28 cellular contexts compared by ENCODE assay signal in the genomic region with DNA sequence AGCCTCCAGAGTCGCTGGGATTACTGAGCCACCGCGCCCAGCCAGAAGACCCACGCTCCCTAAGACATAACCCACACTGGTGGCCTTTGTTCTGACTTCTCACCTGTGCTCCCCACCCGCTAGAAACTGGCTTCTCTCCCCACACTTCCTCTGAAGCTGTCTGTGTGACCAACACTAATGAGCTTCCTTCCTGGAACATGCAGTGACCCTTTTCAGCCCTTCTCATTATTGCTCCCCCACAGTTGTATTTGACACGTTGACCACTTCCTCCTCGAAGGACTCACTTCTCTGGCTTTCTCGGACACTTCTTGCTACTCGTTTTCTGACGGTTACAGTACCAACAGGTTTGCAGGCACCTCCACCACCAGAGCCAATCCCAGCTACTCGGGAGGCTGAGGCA. TPM values are rescaled to one million over a fixed set of nuclear protein-coding genes. Genes with fewer than 3 reads are reported as not detected.
A peak's percentile ranks its signal among the peaks of the same experiment; 100 is the strongest.
DNase-seq lines count a peak whose midpoint lies in the region; ATAC-seq, FAIRE-seq and TF ChIP-seq lines count a peak whose summit lies in the region.
"Had no signal": no experiment of that assay in that cellular context is flagged by ENCODE, and none has a peak within 500 bp of the region (broad histone marks: within the 10 kb centered on the region; RNA-seq: fewer than 3 reads in every experiment).

No MANE protein-coding gene starts in this region.

- intact Hi-C loops in right lobe of liver (cut with DNase I) (no loop called here), HepG2 (cut with micrococcal nuclease; ENCODE audit: unreplicated experiment) (no loop called here), upper lobe of right lung (cut with DNase I) (no loop called here), Caco-2 (cut with micrococcal nuclease; ENCODE audit: unreplicated experiment) (no loop called here)
- intact Hi-C loops in activated CD4-positive, alpha-beta T cell treated with anti-CD3 and anti-CD28 coated beads for 36 hours (cut with DNase I, micrococcal nuclease), result loop anchor here in 1 of 2 experiments (5.0 kb wide), 1 partner anchor 435 kb away; no protein-coding TSS in a partner anchor

- no TSS peak for BruUV-seq in HepG2 (replicated peaks; lab: Mats Ljungman, UMichigan)
- no TSS peak for BruUV-seq in Caco-2 (replicated peaks; lab: Mats Ljungman, UMichigan)

- WGBS in right lobe of liver (ENCODE audit: insufficient coverage, low coverage, low lambda C conversion rate, missing lambda C conversion rate), result 29% methylated on average over 8 of the region's 11 CpGs
- WGBS in HepG2 (ENCODE audit: low lambda C conversion rate), result 32% methylated on average over 11 of the region's 11 CpGs

- no peak for TF ChIP-seq RAD21 in HepG2 (CRISPR knock-in tag; IDR thresholded peaks at IDR 0.05)

- CTCF ChIA-PET in HepG2 (lab: Yijun Ruan, JAX; ENCODE audit: low intra/inter-chr PET ratio, low total read pairs), result no interaction called here
- CTCF ChIA-PET in Caco-2 (lab: Charles Lee), result interaction anchor here (1.4 kb wide), 1 partner anchor 35 kb away, joined by 6 read pairs; no protein-coding TSS in a partner anchor
- CTCF ChIA-PET in activated CD4-positive, alpha-beta T cell treated with anti-CD3 and anti-CD28 coated beads for 36 hours (lab: Charles Lee), result interaction anchor here (1.1 kb wide), 1 partner anchor 36 kb away, joined by 3 read pairs; no protein-coding TSS in a partner anchor

- H3K4me3 Mint-ChIP-seq in Caco-2 (ENCODE audit: unreplicated experiment), result no peak overlapping the region
- H3K4me3 Mint-ChIP-seq in activated CD4-positive, alpha-beta T cell treated with anti-CD3 and anti-CD28 coated beads for 36 hours, result no peak overlapping the region
- H3K4me3 Mint-ChIP-seq: CD4-positive, alpha-beta T cell; HFFc6; stimulated activated naive CD8-positive, alpha-beta T cell treated with anti-CD3 and anti-CD28 coated beads, Interleukin-15, amount 100 ng/mL, for 72 hours had no signal

- no peaks in the 10 kb centered on the region for H3K4me1 Mint-ChIP-seq in Caco-2 (ENCODE audit: low read depth, unreplicated experiment)
- H3K4me1 Mint-ChIP-seq in activated CD4-positive, alpha-beta T cell treated with anti-CD3 and anti-CD28 coated beads for 36 hours, result no peaks in the 10 kb centered on the region
- H3K4me1 Mint-ChIP-seq: stimulated activated naive CD8-positive, alpha-beta T cell treated with anti-CD3 and anti-CD28 coated beads, Interleukin-15, amount 100 ng/mL, for 72 hours had no signal

- H3K36me3 ChIP-seq in right lobe of liver (no peaks in the 10 kb centered on the region), HepG2 (replicated peaks in 1 of 2; ENCODE audit: control insufficient read depth in 1 of 2, insufficient read depth in 2 of 2, low read length in 2 of 2) (no peaks in the 10 kb centered on the region), upper lobe of right lung (no peaks in the 10 kb centered on the region), Caco-2 (ENCODE audit: control insufficient read depth, insufficient read depth, low read length) (no peaks in the 10 kb centered on the region)
- H3K36me3 ChIP-seq: cardiac muscle cell, upper lobe of left lung had no signal

- in situ Hi-C loops in HepG2 (cut with HindIII; ENCODE audit: extremely low pct_ligation_motif_present, low pct_unique_long_range_greater_than_20kb), result no loop called here

- no peaks in the 10 kb centered on the region for H3K27me3 Mint-ChIP-seq in Caco-2 (ENCODE audit: insufficient read depth, unreplicated experiment)
- peaks cover 15% of the 10 kb centered on the region for H3K27me3 Mint-ChIP-seq in activated CD4-positive, alpha-beta T cell treated with anti-CD3 and anti-CD28 coated beads for 36 hours

- no peaks in the 10 kb centered on the region for H3K9me3 Mint-ChIP-seq in Caco-2 (ENCODE audit: unreplicated experiment)
- no peaks in the 10 kb centered on the region for H3K9me3 Mint-ChIP-seq in activated CD4-positive, alpha-beta T cell treated with anti-CD3 and anti-CD28 coated beads for 36 hours (ENCODE audit: low read depth)
- H3K9me3 Mint-ChIP-seq: activated T-helper 2 cell treated with anti-CD3 and anti-CD28 coated beads, Interferon-gamma antibody, Interleukin-2, Interleukin-4, amounts not matched to agents 10 μg/mL and 5 μg/mL and 100 μg/mL, durations not matched to agents 14 hours and 24 hours and 36 hours; CD4-positive, alpha-beta T cell; stimulated activated naive CD8-positive, alpha-beta T cell treated with anti-CD3 and anti-CD28 coated beads, Interleukin-15, amount 100 ng/mL, for 72 hours had no signal

- TF ChIP-seq CTCF in right lobe of liver (IDR thresholded peaks at IDR 0.05) (no peak), HepG2 (CRISPR knock-in tag; IDR thresholded peaks at IDR 0.05) (no peak), upper lobe of right lung (IDR thresholded peaks at IDR 0.05) (no peak), Caco-2 (IDR thresholded peaks at IDR 0.05; ENCODE audit: insufficient read depth in 1 of 2, low read depth in 1 of 2, low read length in 1 of 2, severe bottlenecking in 1 of 2, unreplicated experiment in 1 of 2) (no peak)

- H3K27ac ChIP-seq in right lobe of liver (no peak overlapping the region), HepG2 (ENCODE audit: extremely low read length, insufficient read depth, low read length) (no peak overlapping the region), upper lobe of right lung (no peak overlapping the region)
- H3K27ac ChIP-seq: cardiac muscle cell, upper lobe of left lung had no signal

- no peaks in the 10 kb centered on the region for H3K36me3 Mint-ChIP-seq in Caco-2 (ENCODE audit: insufficient read depth, unreplicated experiment)
- H3K36me3 Mint-ChIP-seq in activated CD4-positive, alpha-beta T cell treated with anti-CD3 and anti-CD28 coated beads for 36 hours (ENCODE audit: low read depth), result no peaks in the 10 kb centered on the region

- H3K9me3 ChIP-seq in right lobe of liver (no peaks in the 10 kb centered on the region), HepG2 (ENCODE audit: low read length) (no peaks in the 10 kb centered on the region), upper lobe of right lung (no peaks in the 10 kb centered on the region), Caco-2 (no peaks in the 10 kb centered on the region)
- H3K9me3 ChIP-seq: upper lobe of left lung had no signal

- TF ChIP-seq POLR2A in right lobe of liver (IDR thresholded peaks at IDR 0.05) (no peak), HepG2 (IDR thresholded peaks at IDR 0.05; ENCODE audit: insufficient read depth in 1 of 2, low read depth in 2 of 2, low read length in 2 of 2) (no peak)

- peak in 1 of 3 donors; percentile 30 for DNase-seq in right lobe of liver
- DNase-seq in HepG2 (ENCODE audit: low spot score), result no peak
- DNase-seq in NOMO-1 treated with dmso at 0.1 percent for 144 hours (lab: John Stamatoyannopoulos, UW; ENCODE audit: unreplicated experiment), result peak; percentile 40
- peak; percentile 7 for DNase-seq in globus pallidus (ENCODE audit: low spot score)
- DNase-seq in upper lobe of right lung, result no peak
- no peak for DNase-seq in Caco-2
- DNase-seq in amniotic stem cell (lab: John Stamatoyannopoulos, UW), result no peak
- no peak for DNase-seq in activated CD4-positive, alpha-beta T cell treated with anti-CD3 and anti-CD28 coated beads for 36 hours
- DNase-seq: activated CD4-positive, CD25-positive, alpha-beta regulatory T cell treated with anti-CD3 and anti-CD28 coated beads, Interleukin-2, amount 50 U/mL, for 72 hours; CD4-positive, alpha-beta T cell; DMS79 treated with DMSO at 0.1 percent for 48 hours; effector memory CD4-positive, alpha-beta T cell; glutamatergic neuron; HFFc6; left ventricle myocardium superior; NCI-H1930; SHP77; stimulated activated naive CD8-positive, alpha-beta T cell treated with anti-CD3 and anti-CD28 coated beads, Interleukin-15, amount 100 ng/mL, for 72 hours; upper lobe of left lung had no signal

- H2AFZ ChIP-seq in HepG2 (ENCODE audit: low read length), result no peak overlapping the region

- no peak overlapping the region for H3K27ac Mint-ChIP-seq in Caco-2 (ENCODE audit: unreplicated experiment)
- H3K27ac Mint-ChIP-seq in activated CD4-positive, alpha-beta T cell treated with anti-CD3 and anti-CD28 coated beads for 36 hours, result no peak overlapping the region
- H3K27ac Mint-ChIP-seq: activated T-helper 2 cell treated with anti-CD3 and anti-CD28 coated beads, Interferon-gamma antibody, Interleukin-2, Interleukin-4, amounts not matched to agents 10 μg/mL and 5 μg/mL and 100 μg/mL, durations not matched to agents 14 hours and 24 hours and 36 hours; CD4-positive, alpha-beta T cell; HFFc6 had no signal

- no peak overlapping the region for H3K9ac ChIP-seq in HepG2 (ENCODE audit: insufficient read depth, low read depth, low read length)

- TF ChIP-seq EP300 in HepG2 (IDR thresholded peaks at IDR 0.05; ENCODE audit: low read depth in 2 of 2, low read length in 2 of 2) (no peak), HepG2 (CRISPR knock-in tag; IDR thresholded peaks at IDR 0.05; ENCODE audit: borderline replicate concordance) (no peak)

- no peak overlapping the region for H3K4me2 ChIP-seq in HepG2 (ENCODE audit: low read depth, low read length)

- H3K4me1 ChIP-seq in right lobe of liver (no peaks in the 10 kb centered on the region), HepG2 (ENCODE audit: insufficient read depth, low read length) (no peaks in the 10 kb centered on the region), upper lobe of right lung (no peaks in the 10 kb centered on the region), Caco-2 (no peaks in the 10 kb centered on the region)
- H3K4me1 ChIP-seq: upper lobe of left lung had no signal

- H4K20me1 ChIP-seq in HepG2 (ENCODE audit: insufficient read depth, low read length), result no peaks in the 10 kb centered on the region

- no peaks in the 10 kb centered on the region for H3K79me2 ChIP-seq in HepG2 (ENCODE audit: insufficient read depth, low read length)

- FAIRE-seq in HepG2 (lab: Jason Lieb, UNC), result no peak

- POLR2A ChIA-PET in HepG2 (lab: Yijun Ruan, JAX), result no interaction called here
- POLR2A ChIA-PET in Caco-2 (lab: Charles Lee), result no interaction called here
- POLR2A ChIA-PET in activated CD4-positive, alpha-beta T cell treated with anti-CD3 and anti-CD28 coated beads for 36 hours (lab: Charles Lee), result no interaction called here

- no peak overlapping the region for H3K4me3 ChIP-seq in right lobe of liver
- H3K4me3 ChIP-seq in HepG2 (replicated peaks in 1 of 3; ENCODE audit: insufficient read depth in 1 of 3, low read depth in 2 of 3, low read length in 3 of 3), result no peak overlapping the region
- no peak overlapping the region for H3K4me3 ChIP-seq in upper lobe of right lung
- H3K4me3 ChIP-seq in Caco-2 (ENCODE audit: low read depth, low read length), result no peak overlapping the region
- H3K4me3 ChIP-seq: cardiac muscle cell, upper lobe of left lung had no signal

- H3K27me3 ChIP-seq in right lobe of liver (no peaks in the 10 kb centered on the region), HepG2 (ENCODE audit: control insufficient read depth in 1 of 2, insufficient read depth in 2 of 2, low read length in 2 of 2) (peaks cover 0 to 5% of the 10 kb centered on the region in 2 experiments; a peak in 2 of 5 replicates), upper lobe of right lung (no peaks in the 10 kb centered on the region), Caco-2 (replicated peaks; ENCODE audit: control insufficient read depth, insufficient read depth, low read length) (no peaks in the 10 kb centered on the region)
- H3K27me3 ChIP-seq: cardiac muscle cell, upper lobe of left lung had no signal

- ATAC-seq in right lobe of liver (peak; percentile 17 to 59 (median 37)), HepG2 (no peak), upper lobe of right lung (peak; percentile 84)
- no peak for ATAC-seq in activated CD4-positive, alpha-beta T cell treated with anti-CD3 and anti-CD28 coated beads for 36 hours
- ATAC-seq: left ventricle myocardium superior; sciatic nerve; stimulated activated naive CD8-positive, alpha-beta T cell treated with anti-CD3 and anti-CD28 coated beads, Interleukin-15, amount 100 ng/mL, for 72 hours had no signal

RNA-seq across cellular contexts. Expression of a gene that starts 10.9 kb away (rescaled TPM):
- total RNA-seq in right lobe of liver (under 1 TPM in 3 of 6 experiments, not detected in 3; 0.22 to 0.93 (median 0.58) TPM), HepG2 (2016; rRNA removed; fragmentation: Illumina TruSeq; extraction: Trizol) (not detected in 2 replicates), upper lobe of right lung (1.5 TPM), Caco-2 (2022) (0.91 and 1.1 TPM in 2 replicates)
- not detected in 2 replicates for total RNA-seq in HepG2 (2016; cell fraction: cytosol; rRNA removed; fragmentation: Illumina TruSeq; extraction: Trizol; ENCODE audit: low read depth)
- total RNA-seq in HepG2 (2016; cell fraction: insoluble cytoplasmic fraction; rRNA removed; fragmentation: Illumina TruSeq; extraction: Trizol), result not detected in 2 replicates
- total RNA-seq in HepG2 (2016; cell fraction: membrane; rRNA removed; fragmentation: Illumina TruSeq; extraction: Trizol), result not detected in 2 replicates
- not detected in 2 replicates for total RNA-seq in HepG2 (2016; cell fraction: nucleus; rRNA removed; fragmentation: Illumina TruSeq; extraction: Trizol)
- polyA plus RNA-seq in HepG2 (2011; rRNA removed), result not detected in 2 replicates
- not detected in 2 replicates for polyA plus RNA-seq in HepG2 (2011; cell fraction: cytosol; rRNA removed)
- polyA plus RNA-seq in HepG2 (2011; cell fraction: nucleus; rRNA removed), result not detected in 2 replicates
- polyA plus RNA-seq in HepG2 (2012), result not detected in 2 replicates
- not detected in 2 replicates for polyA plus RNA-seq in HepG2 (2016; cell fraction: cytosol; fragmentation: Illumina TruSeq; extraction: Trizol; ENCODE audit: low read depth)
- not detected in 2 replicates for polyA plus RNA-seq in HepG2 (2016; cell fraction: insoluble cytoplasmic fraction; fragmentation: Illumina TruSeq; extraction: Trizol; ENCODE audit: low read depth)
- polyA plus RNA-seq in HepG2 (2016; cell fraction: membrane; fragmentation: Illumina TruSeq; extraction: Trizol; ENCODE audit: low read depth), result not detected in 2 replicates
- polyA plus RNA-seq in HepG2 (2016; cell fraction: nucleus; fragmentation: Illumina TruSeq; extraction: Trizol; ENCODE audit: insufficient read depth, low read depth), result not detected in 2 replicates
- not detected in 2 replicates for polyA minus RNA-seq in HepG2 (2011; rRNA and poly(A)+ RNA removed; ENCODE audit: low replicate concordance)
- not detected in 2 replicates for polyA minus RNA-seq in HepG2 (2011; cell fraction: cytosol; rRNA and poly(A)+ RNA removed)
- not detected in 2 replicates for polyA minus RNA-seq in HepG2 (2011; cell fraction: nucleus; rRNA and poly(A)+ RNA removed)
- total RNA-seq in activated CD4-positive, alpha-beta T cell treated with anti-CD3 and anti-CD28 coated beads for 36 hours, result not detected
- total RNA-seq: A673; activated T-helper 2 cell treated with anti-CD3 and anti-CD28 coated beads, Interferon-gamma antibody, Interleukin-2, Interleukin-4, amounts not matched to agents 10 μg/mL and 5 μg/mL and 100 μg/mL, durations not matched to agents 14 hours and 24 hours and 36 hours; cardiac muscle cell; CD4-positive, alpha-beta T cell; HFFc6; MCF 10A; NCI-H460; osteocyte; T-helper 1 cell treated with Interleukin-12 subunit alpha and Interleukin-12 subunit beta and Interleukin-4 antibody, amounts not matched to agents 30 ng/mL and 1 ng/mL, for 36 hours had no signal
- polyA plus RNA-seq: cardiac muscle cell had no signal

RNA-seq across cellular contexts. Expression of a gene that starts 30.5 kb away (rescaled TPM):
- total RNA-seq in right lobe of liver (not detected), HepG2 (2016; rRNA removed; fragmentation: Illumina TruSeq; extraction: Trizol) (not detected in 2 replicates), upper lobe of right lung (not detected), Caco-2 (2022) (0.43 and 0.49 TPM in 2 replicates)
- not detected in 2 replicates for total RNA-seq in HepG2 (2016; cell fraction: cytosol; rRNA removed; fragmentation: Illumina TruSeq; extraction: Trizol; ENCODE audit: low read depth)
- not detected in 2 replicates for total RNA-seq in HepG2 (2016; cell fraction: insoluble cytoplasmic fraction; rRNA removed; fragmentation: Illumina TruSeq; extraction: Trizol)
- total RNA-seq in HepG2 (2016; cell fraction: membrane; rRNA removed; fragmentation: Illumina TruSeq; extraction: Trizol), result not detected in 2 replicates
- total RNA-seq in HepG2 (2016; cell fraction: nucleus; rRNA removed; fragmentation: Illumina TruSeq; extraction: Trizol), result not detected in 2 replicates
- not detected in 2 replicates for polyA plus RNA-seq in HepG2 (2011; rRNA removed)
- polyA plus RNA-seq in HepG2 (2011; cell fraction: cytosol; rRNA removed), result not detected in 2 replicates
- not detected in 2 replicates for polyA plus RNA-seq in HepG2 (2011; cell fraction: nucleus; rRNA removed)
- not detected in 2 replicates for polyA plus RNA-seq in HepG2 (2012)
- polyA plus RNA-seq in HepG2 (2016; cell fraction: cytosol; fragmentation: Illumina TruSeq; extraction: Trizol; ENCODE audit: low read depth), result not detected in 2 replicates
- not detected in 2 replicates for polyA plus RNA-seq in HepG2 (2016; cell fraction: insoluble cytoplasmic fraction; fragmentation: Illumina TruSeq; extraction: Trizol; ENCODE audit: low read depth)
- not detected in 2 replicates for polyA plus RNA-seq in HepG2 (2016; cell fraction: membrane; fragmentation: Illumina TruSeq; extraction: Trizol; ENCODE audit: low read depth)
- not detected in 2 replicates for polyA plus RNA-seq in HepG2 (2016; cell fraction: nucleus; fragmentation: Illumina TruSeq; extraction: Trizol; ENCODE audit: insufficient read depth, low read depth)
- 0.09 TPM in 1 of 2 replicates, not detected in the other for polyA minus RNA-seq in HepG2 (2011; rRNA and poly(A)+ RNA removed; ENCODE audit: low replicate concordance)
- not detected in 2 replicates for polyA minus RNA-seq in HepG2 (2011; cell fraction: cytosol; rRNA and poly(A)+ RNA removed)
- not detected in 2 replicates for polyA minus RNA-seq in HepG2 (2011; cell fraction: nucleus; rRNA and poly(A)+ RNA removed)
- total RNA-seq in activated CD4-positive, alpha-beta T cell treated with anti-CD3 and anti-CD28 coated beads for 36 hours, result not detected
- total RNA-seq: A673; activated T-helper 2 cell treated with anti-CD3 and anti-CD28 coated beads, Interferon-gamma antibody, Interleukin-2, Interleukin-4, amounts not matched to agents 10 μg/mL and 5 μg/mL and 100 μg/mL, durations not matched to agents 14 hours and 24 hours and 36 hours; CD4-positive, alpha-beta T cell; HFFc6; left ventricle myocardium superior; MCF 10A; NCI-H460; osteocyte; sciatic nerve had no signal
- polyA plus RNA-seq: adipose tissue had no signal

RNA-seq across cellular contexts. Expression of a gene that starts 42.8 kb away (rescaled TPM):
- total RNA-seq in right lobe of liver, result under 1 TPM in 5 of 6 experiments, not detected in 1; 0.22 to 0.73 (median 0.61) TPM
- not detected in 2 replicates for total RNA-seq in HepG2 (2016; rRNA removed; fragmentation: Illumina TruSeq; extraction: Trizol)
- total RNA-seq in HepG2 (2016; cell fraction: cytosol; rRNA removed; fragmentation: Illumina TruSeq; extraction: Trizol; ENCODE audit: low read depth), result not detected in 2 replicates
- total RNA-seq in HepG2 (2016; cell fraction: insoluble cytoplasmic fraction; rRNA removed; fragmentation: Illumina TruSeq; extraction: Trizol), result not detected in 2 replicates
- total RNA-seq in HepG2 (2016; cell fraction: membrane; rRNA removed; fragmentation: Illumina TruSeq; extraction: Trizol), result not detected in 2 replicates
- not detected in 2 replicates for total RNA-seq in HepG2 (2016; cell fraction: nucleus; rRNA removed; fragmentation: Illumina TruSeq; extraction: Trizol)
- not detected in 2 replicates for polyA plus RNA-seq in HepG2 (2011; rRNA removed)
- not detected in 2 replicates for polyA plus RNA-seq in HepG2 (2011; cell fraction: cytosol; rRNA removed)
- not detected in 2 replicates for polyA plus RNA-seq in HepG2 (2011; cell fraction: nucleus; rRNA removed)
- polyA plus RNA-seq in HepG2 (2012), result not detected in 2 replicates
- not detected in 2 replicates for polyA plus RNA-seq in HepG2 (2016; cell fraction: cytosol; fragmentation: Illumina TruSeq; extraction: Trizol; ENCODE audit: low read depth)
- polyA plus RNA-seq in HepG2 (2016; cell fraction: insoluble cytoplasmic fraction; fragmentation: Illumina TruSeq; extraction: Trizol; ENCODE audit: low read depth), result not detected in 2 replicates
- not detected in 2 replicates for polyA plus RNA-seq in HepG2 (2016; cell fraction: membrane; fragmentation: Illumina TruSeq; extraction: Trizol; ENCODE audit: low read depth)
- polyA plus RNA-seq in HepG2 (2016; cell fraction: nucleus; fragmentation: Illumina TruSeq; extraction: Trizol; ENCODE audit: insufficient read depth, low read depth), result not detected in 2 replicates
- not detected in 2 replicates for polyA minus RNA-seq in HepG2 (2011; rRNA and poly(A)+ RNA removed; ENCODE audit: low replicate concordance)
- not detected in 2 replicates for polyA minus RNA-seq in HepG2 (2011; cell fraction: cytosol; rRNA and poly(A)+ RNA removed)
- not detected in 2 replicates for polyA minus RNA-seq in HepG2 (2011; cell fraction: nucleus; rRNA and poly(A)+ RNA removed)
- 3.2 TPM for total RNA-seq in upper lobe of right lung
- not detected in 2 replicates for total RNA-seq in Caco-2 (2022)
- total RNA-seq in activated CD4-positive, alpha-beta T cell treated with anti-CD3 and anti-CD28 coated beads for 36 hours, result not detected
- total RNA-seq: A673; activated T-helper 2 cell treated with anti-CD3 and anti-CD28 coated beads, Interferon-gamma antibody, Interleukin-2, Interleukin-4, amounts not matched to agents 10 μg/mL and 5 μg/mL and 100 μg/mL, durations not matched to agents 14 hours and 24 hours and 36 hours; cardiac muscle cell; HFFc6; MCF 10A; NCI-H460; osteocyte; T-helper 1 cell treated with Interleukin-12 subunit alpha and Interleukin-12 subunit beta and Interleukin-4 antibody, amounts not matched to agents 30 ng/mL and 1 ng/mL, for 36 hours had no signal
- polyA plus RNA-seq: cardiac muscle cell had no signal

RNA-seq across cellular contexts. Expression of a gene that starts 49.4 kb away (rescaled TPM):
- total RNA-seq in right lobe of liver (under 1 TPM in 5 of 6 experiments, not detected in 1; 0.18 to 0.81 (median 0.42) TPM), HepG2 (2016; rRNA removed; fragmentation: Illumina TruSeq; extraction: Trizol) (not detected in 2 replicates), upper lobe of right lung (21.4 TPM), Caco-2 (2022) (108 and 115 TPM in 2 replicates)
- not detected in 2 replicates for total RNA-seq in HepG2 (2016; cell fraction: cytosol; rRNA removed; fragmentation: Illumina TruSeq; extraction: Trizol; ENCODE audit: low read depth)
- not detected in 2 replicates for total RNA-seq in HepG2 (2016; cell fraction: insoluble cytoplasmic fraction; rRNA removed; fragmentation: Illumina TruSeq; extraction: Trizol)
- total RNA-seq in HepG2 (2016; cell fraction: membrane; rRNA removed; fragmentation: Illumina TruSeq; extraction: Trizol), result not detected in 2 replicates
- total RNA-seq in HepG2 (2016; cell fraction: nucleus; rRNA removed; fragmentation: Illumina TruSeq; extraction: Trizol), result not detected in 2 replicates
- polyA plus RNA-seq in HepG2 (2011; rRNA removed), result not detected in 2 replicates
- polyA plus RNA-seq in HepG2 (2011; cell fraction: cytosol; rRNA removed), result not detected in 2 replicates
- polyA plus RNA-seq in HepG2 (2011; cell fraction: nucleus; rRNA removed), result not detected in 2 replicates
- not detected in 2 replicates for polyA plus RNA-seq in HepG2 (2012)
- 0.09 TPM in 1 of 2 replicates, not detected in the other for polyA plus RNA-seq in HepG2 (2016; cell fraction: cytosol; fragmentation: Illumina TruSeq; extraction: Trizol; ENCODE audit: low read depth)
- not detected in 2 replicates for polyA plus RNA-seq in HepG2 (2016; cell fraction: insoluble cytoplasmic fraction; fragmentation: Illumina TruSeq; extraction: Trizol; ENCODE audit: low read depth)
- polyA plus RNA-seq in HepG2 (2016; cell fraction: membrane; fragmentation: Illumina TruSeq; extraction: Trizol; ENCODE audit: low read depth), result not detected in 2 replicates
- not detected in 2 replicates for polyA plus RNA-seq in HepG2 (2016; cell fraction: nucleus; fragmentation: Illumina TruSeq; extraction: Trizol; ENCODE audit: insufficient read depth, low read depth)
- 0.05 and 0.12 TPM in 2 replicates for polyA minus RNA-seq in HepG2 (2011; rRNA and poly(A)+ RNA removed; ENCODE audit: low replicate concordance)
- polyA minus RNA-seq in HepG2 (2011; cell fraction: cytosol; rRNA and poly(A)+ RNA removed), result not detected in 2 replicates
- not detected in 2 replicates for polyA minus RNA-seq in HepG2 (2011; cell fraction: nucleus; rRNA and poly(A)+ RNA removed)
- 1 to 10 TPM; 7.1 to 8.8 TPM for total RNA-seq in activated CD4-positive, alpha-beta T cell treated with anti-CD3 and anti-CD28 coated beads for 36 hours
- total RNA-seq: MCF 10A, NCI-H460 had no signal

Comparison
In these comparisons a context has a peak if more than half of its experiments do, and no peak if none do; other contexts are left out.
1. ATAC-seq: peak in right lobe of liver (4 of 4) and upper lobe of right lung (single experiment); none in HepG2 (single experiment) and activated CD4-positive, alpha-beta T cell treated with anti-CD3 and anti-CD28 coated beads for 36 hours (single experiment).
2. DNase-seq: peak in NOMO-1 treated with dmso at 0.1 percent for 144 hours (single experiment) and globus pallidus (single experiment); none in HepG2 (single experiment), upper lobe of right lung (single experiment), Caco-2 (0 of 2), amniotic stem cell (single experiment) and activated CD4-positive, alpha-beta T cell treated with anti-CD3 and anti-CD28 coated beads for 36 hours (single experiment).